In the genomic region with DNA sequence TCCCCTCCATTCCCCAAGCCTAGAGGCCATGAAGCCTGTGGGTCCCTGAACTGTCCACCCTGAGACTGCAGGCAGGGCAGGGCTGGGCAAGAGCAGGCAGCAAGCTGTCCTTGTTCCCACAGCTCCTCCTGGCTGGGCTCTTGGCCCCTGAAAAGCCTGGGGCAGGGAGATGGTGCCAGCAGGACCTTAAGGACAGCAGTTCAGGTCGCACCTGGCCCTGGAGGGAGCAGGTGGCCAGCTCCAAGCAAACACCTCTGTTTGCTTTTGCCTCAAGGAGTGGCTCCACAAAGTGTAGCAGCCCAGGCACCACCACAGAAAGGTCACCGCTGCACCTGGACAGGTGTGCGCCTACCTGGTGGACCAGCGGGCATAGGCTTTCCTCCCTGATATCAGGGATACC, we compare ENCODE assay signal across 13 cellular contexts.
"Had no signal": no experiment of that assay in that cellular context is flagged by ENCODE, and none has a peak within 500 bp of the region (broad histone marks: within the 10 kb centered on the region; RNA-seq: fewer than 3 reads in every experiment).

No MANE protein-coding gene starts in this region.

- H3K27me3 ChIP-seq: testis had no signal

- H3K36me3 ChIP-seq: colonic mucosa, upper lobe of right lung had no signal

- H3K9me3 ChIP-seq: colonic mucosa, psoas muscle, testis, upper lobe of right lung had no signal

- H3K4me3 ChIP-seq: colonic mucosa, psoas muscle, testis, upper lobe of right lung had no signal

- H3K4me1 ChIP-seq: colonic mucosa, psoas muscle, testis had no signal

- DNase-seq: activated CD4-positive, alpha-beta T cell treated with anti-CD3 and anti-CD28 coated beads, Interleukin-2, amount 50 U/mL, for 1 hour; activated naive CD4-positive, alpha-beta T cell treated with anti-CD3 and anti-CD28 coated beads, Interleukin-2, amount 10 ng/mL, durations not matched to agents 7 days and 5 days; activated T-cell treated with anti-CD3 and anti-CD28 coated beads for 4 hours; colonic mucosa; effector CD4-positive, alpha-beta T cell; foreskin melanocyte; mammary epithelial cell; natural killer cell; occipital lobe; psoas muscle; stimulated activated naive CD4-positive, alpha-beta T cell treated with Interleukin-2 at 50 U/mL for 16 hours; testis; upper lobe of right lung had no signal

- H3K27ac ChIP-seq: colonic mucosa, psoas muscle, testis, upper lobe of right lung had no signal
